ENCODE assay signal across 1 cellular context in genomic region chr15:34941181-34941580, GRCh38.
TF ChIP-seq lines count a peak whose summit lies in the region.

No MANE protein-coding gene starts in this region.

TF ChIP-seq in HepG2, 621 proteins besides CTCF, POLR2A, EP300 and RAD21:
- no peak for TF ChIP-seq HMGA1 (CRISPR knock-in tag; conservative IDR thresholded peaks at IDR 0.05)
- peak; percentile 86 to 88 for TF ChIP-seq MAFK (conservative IDR thresholded peaks at IDR 0.05 in 1 of 2, IDR thresholded peaks at IDR 0.05 in 1 of 2; ENCODE audit: low read length in 2 of 2)
- peak; percentile 84 for TF ChIP-seq MAFF (IDR thresholded peaks at IDR 0.05; ENCODE audit: low read depth, low read length)
